In the genomic region with DNA sequence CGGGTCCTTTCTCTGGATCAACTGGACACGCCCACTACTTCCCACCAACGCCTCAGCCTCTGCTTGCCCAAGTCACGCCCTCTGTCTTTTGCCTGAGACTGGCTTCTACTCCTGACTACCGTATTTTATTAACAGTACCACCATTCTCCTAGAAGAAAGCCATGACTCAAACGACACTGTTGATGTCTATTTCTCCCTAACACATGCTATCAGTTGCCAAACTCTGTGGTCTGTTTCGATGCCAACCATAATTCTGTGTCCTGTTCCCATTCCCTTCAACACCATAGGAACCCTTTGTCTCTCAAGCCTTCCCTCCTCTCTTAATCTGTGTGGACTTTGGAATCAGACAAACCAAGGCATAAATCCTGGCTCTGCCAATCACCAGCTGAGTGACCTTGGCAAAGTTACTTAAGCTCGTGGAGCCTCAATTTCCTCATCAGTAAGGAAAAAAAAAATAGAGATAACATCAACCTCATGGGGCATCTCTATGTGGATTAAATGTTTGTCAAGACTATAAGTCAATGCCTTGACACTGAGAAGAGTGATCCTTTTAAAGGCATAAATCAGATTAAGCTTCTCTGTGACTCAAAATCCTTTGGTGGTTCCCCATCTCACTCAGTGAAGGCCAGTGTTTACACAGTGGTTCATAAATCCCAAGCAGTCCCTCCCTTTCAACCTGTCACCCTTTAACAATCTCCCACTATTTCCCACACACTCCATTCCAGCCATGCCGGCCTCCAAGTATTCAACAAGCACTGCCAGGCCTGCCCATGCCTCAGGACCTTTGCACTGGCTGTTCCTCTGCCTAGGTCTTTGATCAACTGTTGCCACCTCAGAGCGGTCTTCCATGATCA, we compare ENCODE assay signal across 1 cellular context.
TF ChIP-seq lines count a peak whose summit lies in the region.

No MANE protein-coding gene starts in this region.

TF ChIP-seq in K562, 482 proteins besides CTCF, POLR2A, EP300 and RAD21 (continued from another document and continues in another):
- no peak for TF ChIP-seq HNRNPK (IDR thresholded peaks at IDR 0.05; ENCODE audit: low read depth, low read length, poor library complexity, severe bottlenecking)
- no peak for TF ChIP-seq NFATC3 (IDR thresholded peaks at IDR 0.05)
- no peak for TF ChIP-seq PTRF (tag; IDR thresholded peaks at IDR 0.05)
- no peak for TF ChIP-seq C11orf30 (IDR thresholded peaks at IDR 0.05; ENCODE audit: low read depth)
- TF ChIP-seq SMARCE1 (IDR thresholded peaks at IDR 0.05) = peak; percentile 30; the same call in 1 of the 2 replicates
- no peak for TF ChIP-seq MCM5 (IDR thresholded peaks at IDR 0.05; ENCODE audit: low read depth)
- no peak for TF ChIP-seq ZC3H8 (IDR thresholded peaks at IDR 0.05)
- peak; percentile 84 for TF ChIP-seq BCOR (IDR thresholded peaks at IDR 0.05)
- no peak for TF ChIP-seq CSDE1 (IDR thresholded peaks at IDR 0.05)
- TF ChIP-seq ZNF76 (CRISPR knock-in tag; IDR thresholded peaks at IDR 0.05; ENCODE audit: borderline replicate concordance) = no peak
- no peak for TF ChIP-seq KLF10 (CRISPR knock-in tag; IDR thresholded peaks at IDR 0.05)
- no peak for TF ChIP-seq ZNF12 (CRISPR knock-in tag; IDR thresholded peaks at IDR 0.05)
- TF ChIP-seq RFX1 (IDR thresholded peaks at IDR 0.05) = no peak
- TF ChIP-seq, protein P1, sequence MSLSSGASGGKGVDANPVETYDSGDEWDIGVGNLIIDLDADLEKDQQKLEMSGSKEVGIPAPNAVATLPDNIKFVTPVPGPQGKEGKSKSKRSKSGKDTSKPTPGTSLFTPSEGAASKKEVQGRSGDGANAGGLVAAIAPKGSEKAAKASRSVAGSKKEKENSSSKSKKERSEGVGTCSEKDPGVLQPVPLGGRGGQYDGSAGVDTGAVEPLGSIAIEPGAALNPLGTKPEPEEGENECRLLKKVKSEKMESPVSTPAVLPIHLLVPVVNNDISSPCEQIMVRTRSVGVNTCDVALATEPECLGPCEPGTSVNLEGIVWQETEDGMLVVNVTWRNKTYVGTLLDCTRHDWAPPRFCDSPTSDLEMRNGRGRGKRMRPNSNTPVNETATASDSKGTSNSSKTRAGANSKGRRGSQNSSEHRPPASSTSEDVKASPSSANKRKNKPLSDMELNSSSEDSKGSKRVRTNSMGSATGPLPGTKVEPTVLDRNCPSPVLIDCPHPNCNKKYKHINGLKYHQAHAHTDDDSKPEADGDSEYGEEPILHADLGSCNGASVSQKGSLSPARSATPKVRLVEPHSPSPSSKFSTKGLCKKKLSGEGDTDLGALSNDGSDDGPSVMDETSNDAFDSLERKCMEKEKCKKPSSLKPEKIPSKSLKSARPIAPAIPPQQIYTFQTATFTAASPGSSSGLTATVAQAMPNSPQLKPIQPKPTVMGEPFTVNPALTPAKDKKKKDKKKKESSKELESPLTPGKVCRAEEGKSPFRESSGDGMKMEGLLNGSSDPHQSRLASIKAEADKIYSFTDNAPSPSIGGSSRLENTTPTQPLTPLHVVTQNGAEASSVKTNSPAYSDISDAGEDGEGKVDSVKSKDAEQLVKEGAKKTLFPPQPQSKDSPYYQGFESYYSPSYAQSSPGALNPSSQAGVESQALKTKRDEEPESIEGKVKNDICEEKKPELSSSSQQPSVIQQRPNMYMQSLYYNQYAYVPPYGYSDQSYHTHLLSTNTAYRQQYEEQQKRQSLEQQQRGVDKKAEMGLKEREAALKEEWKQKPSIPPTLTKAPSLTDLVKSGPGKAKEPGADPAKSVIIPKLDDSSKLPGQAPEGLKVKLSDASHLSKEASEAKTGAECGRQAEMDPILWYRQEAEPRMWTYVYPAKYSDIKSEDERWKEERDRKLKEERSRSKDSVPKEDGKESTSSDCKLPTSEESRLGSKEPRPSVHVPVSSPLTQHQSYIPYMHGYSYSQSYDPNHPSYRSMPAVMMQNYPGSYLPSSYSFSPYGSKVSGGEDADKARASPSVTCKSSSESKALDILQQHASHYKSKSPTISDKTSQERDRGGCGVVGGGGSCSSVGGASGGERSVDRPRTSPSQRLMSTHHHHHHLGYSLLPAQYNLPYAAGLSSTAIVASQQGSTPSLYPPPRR (CRISPR knock-in tag; IDR thresholded peaks at IDR 0.05; ENCODE audit: borderline replicate concordance) = no peak
- no peak for TF ChIP-seq WHSC1 (IDR thresholded peaks at IDR 0.05; ENCODE audit: low read length)
- no peak for TF ChIP-seq MCM7 (IDR thresholded peaks at IDR 0.05)
- no peak for TF ChIP-seq MYBL2 (IDR thresholded peaks at IDR 0.05; ENCODE audit: low read depth)
- TF ChIP-seq MYBL2 (CRISPR knock-in tag; IDR thresholded peaks at IDR 0.05; ENCODE audit: borderline replicate concordance) = no peak
- TF ChIP-seq RBM22 (IDR thresholded peaks at IDR 0.05; ENCODE audit: low read depth, low read length, poor library complexity, severe bottlenecking) = no peak
- TF ChIP-seq HIVEP1 (CRISPR knock-in tag; IDR thresholded peaks at IDR 0.05) = no peak
- TF ChIP-seq, protein P2, sequence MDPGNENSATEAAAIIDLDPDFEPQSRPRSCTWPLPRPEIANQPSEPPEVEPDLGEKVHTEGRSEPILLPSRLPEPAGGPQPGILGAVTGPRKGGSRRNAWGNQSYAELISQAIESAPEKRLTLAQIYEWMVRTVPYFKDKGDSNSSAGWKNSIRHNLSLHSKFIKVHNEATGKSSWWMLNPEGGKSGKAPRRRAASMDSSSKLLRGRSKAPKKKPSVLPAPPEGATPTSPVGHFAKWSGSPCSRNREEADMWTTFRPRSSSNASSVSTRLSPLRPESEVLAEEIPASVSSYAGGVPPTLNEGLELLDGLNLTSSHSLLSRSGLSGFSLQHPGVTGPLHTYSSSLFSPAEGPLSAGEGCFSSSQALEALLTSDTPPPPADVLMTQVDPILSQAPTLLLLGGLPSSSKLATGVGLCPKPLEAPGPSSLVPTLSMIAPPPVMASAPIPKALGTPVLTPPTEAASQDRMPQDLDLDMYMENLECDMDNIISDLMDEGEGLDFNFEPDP (CRISPR knock-in tag; IDR thresholded peaks at IDR 0.05) = no peak
- TF ChIP-seq, protein P3, sequence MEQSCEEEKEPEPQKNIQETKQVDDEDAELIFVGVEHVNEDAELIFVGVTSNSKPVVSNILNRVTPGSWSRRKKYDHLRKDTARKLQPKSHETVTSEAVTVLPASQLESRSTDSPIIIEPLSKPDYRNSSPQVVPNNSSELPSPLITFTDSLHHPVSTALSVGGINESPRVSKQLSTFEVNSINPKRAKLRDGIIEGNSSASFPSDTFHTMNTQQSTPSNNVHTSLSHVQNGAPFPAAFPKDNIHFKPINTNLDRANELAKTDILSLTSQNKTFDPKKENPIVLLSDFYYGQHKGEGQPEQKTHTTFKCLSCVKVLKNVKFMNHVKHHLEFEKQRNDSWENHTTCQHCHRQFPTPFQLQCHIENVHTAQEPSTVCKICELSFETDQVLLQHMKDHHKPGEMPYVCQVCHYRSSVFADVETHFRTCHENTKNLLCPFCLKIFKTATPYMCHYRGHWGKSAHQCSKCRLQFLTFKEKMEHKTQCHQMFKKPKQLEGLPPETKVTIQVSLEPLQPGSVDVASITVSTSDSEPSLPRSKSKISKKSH (CRISPR knock-in tag; IDR thresholded peaks at IDR 0.05) = no peak
- TF ChIP-seq NR2C1 (IDR thresholded peaks at IDR 0.05) = no peak
- 0 out of 2 replicates have a peak, but pooled peaks have one; percentile 6 for TF ChIP-seq NR2C1 (tag; IDR thresholded peaks at IDR 0.05)
- no peak for TF ChIP-seq ZNF143 (CRISPR knock-in tag; IDR thresholded peaks at IDR 0.05)
- no peak for TF ChIP-seq ZKSCAN8 (CRISPR knock-in tag; IDR thresholded peaks at IDR 0.05)
- TF ChIP-seq CC2D1A (IDR thresholded peaks at IDR 0.05) = no peak
- peak; percentile 81 for TF ChIP-seq ZNF644 (tag; IDR thresholded peaks at IDR 0.05; ENCODE audit: low read depth)
- no peak; the same call in 1 of the 2 replicates for TF ChIP-seq EGR1 (conservative IDR thresholded peaks at IDR 0.05)
- TF ChIP-seq ATF1 (CRISPR knock-in tag; IDR thresholded peaks at IDR 0.05) = no peak
- no peak for TF ChIP-seq ATF1 (tag; IDR thresholded peaks at IDR 0.05)
- TF ChIP-seq, protein P4, sequence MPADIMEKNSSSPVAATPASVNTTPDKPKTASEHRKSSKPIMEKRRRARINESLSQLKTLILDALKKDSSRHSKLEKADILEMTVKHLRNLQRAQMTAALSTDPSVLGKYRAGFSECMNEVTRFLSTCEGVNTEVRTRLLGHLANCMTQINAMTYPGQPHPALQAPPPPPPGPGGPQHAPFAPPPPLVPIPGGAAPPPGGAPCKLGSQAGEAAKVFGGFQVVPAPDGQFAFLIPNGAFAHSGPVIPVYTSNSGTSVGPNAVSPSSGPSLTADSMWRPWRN (IDR thresholded peaks at IDR 0.05; ENCODE audit: low read depth) = no peak
- TF ChIP-seq, protein P5, sequence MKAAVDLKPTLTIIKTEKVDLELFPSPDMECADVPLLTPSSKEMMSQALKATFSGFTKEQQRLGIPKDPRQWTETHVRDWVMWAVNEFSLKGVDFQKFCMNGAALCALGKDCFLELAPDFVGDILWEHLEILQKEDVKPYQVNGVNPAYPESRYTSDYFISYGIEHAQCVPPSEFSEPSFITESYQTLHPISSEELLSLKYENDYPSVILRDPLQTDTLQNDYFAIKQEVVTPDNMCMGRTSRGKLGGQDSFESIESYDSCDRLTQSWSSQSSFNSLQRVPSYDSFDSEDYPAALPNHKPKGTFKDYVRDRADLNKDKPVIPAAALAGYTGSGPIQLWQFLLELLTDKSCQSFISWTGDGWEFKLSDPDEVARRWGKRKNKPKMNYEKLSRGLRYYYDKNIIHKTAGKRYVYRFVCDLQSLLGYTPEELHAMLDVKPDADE (conservative IDR thresholded peaks at IDR 0.05; ENCODE audit: control insufficient read depth, low read depth, low read length) = no peak
- TF ChIP-seq ZNF354B (CRISPR knock-in tag; IDR thresholded peaks at IDR 0.05) = no peak
- no peak for TF ChIP-seq ZNF778 (CRISPR knock-in tag; IDR thresholded peaks at IDR 0.05)
- no peak for TF ChIP-seq NR4A1 (CRISPR knock-in tag; IDR thresholded peaks at IDR 0.05)
- TF ChIP-seq NR4A1 (tag; IDR thresholded peaks at IDR 0.05) = no peak
- TF ChIP-seq ZNF717 (CRISPR knock-in tag; IDR thresholded peaks at IDR 0.05) = no peak
- TF ChIP-seq SMARCA4 (IDR thresholded peaks at IDR 0.05) = peak; percentile 30
- TF ChIP-seq, protein P6, sequence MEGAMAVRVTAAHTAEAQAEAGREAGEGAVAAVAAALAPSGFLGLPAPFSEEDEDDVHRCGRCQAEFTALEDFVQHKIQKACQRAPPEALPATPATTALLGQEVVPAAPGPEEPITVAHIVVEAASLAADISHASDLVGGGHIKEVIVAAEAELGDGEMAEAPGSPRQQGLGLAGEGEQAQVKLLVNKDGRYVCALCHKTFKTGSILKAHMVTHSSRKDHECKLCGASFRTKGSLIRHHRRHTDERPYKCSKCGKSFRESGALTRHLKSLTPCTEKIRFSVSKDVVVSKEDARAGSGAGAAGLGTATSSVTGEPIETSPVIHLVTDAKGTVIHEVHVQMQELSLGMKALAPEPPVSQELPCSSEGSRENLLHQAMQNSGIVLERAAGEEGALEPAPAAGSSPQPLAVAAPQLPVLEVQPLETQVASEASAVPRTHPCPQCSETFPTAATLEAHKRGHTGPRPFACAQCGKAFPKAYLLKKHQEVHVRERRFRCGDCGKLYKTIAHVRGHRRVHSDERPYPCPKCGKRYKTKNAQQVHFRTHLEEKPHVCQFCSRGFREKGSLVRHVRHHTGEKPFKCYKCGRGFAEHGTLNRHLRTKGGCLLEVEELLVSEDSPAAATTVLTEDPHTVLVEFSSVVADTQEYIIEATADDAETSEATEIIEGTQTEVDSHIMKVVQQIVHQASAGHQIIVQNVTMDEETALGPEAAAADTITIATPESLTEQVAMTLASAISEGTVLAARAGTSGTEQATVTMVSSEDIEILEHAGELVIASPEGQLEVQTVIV (CRISPR knock-in tag; IDR thresholded peaks at IDR 0.05; ENCODE audit: borderline replicate concordance) = no peak
- peak; percentile 25; the same call in 1 of the 2 replicates for TF ChIP-seq NBN (IDR thresholded peaks at IDR 0.05; ENCODE audit: low read depth)
- TF ChIP-seq ZNF699 (CRISPR knock-in tag; IDR thresholded peaks at IDR 0.05; ENCODE audit: insufficient replicate concordance) = no peak
- no peak for TF ChIP-seq SAP30 (IDR thresholded peaks at IDR 0.05; ENCODE audit: borderline replicate concordance, insufficient read depth, low read depth, low read length, poor library complexity, severe bottlenecking)
- TF ChIP-seq CTBP1 (IDR thresholded peaks at IDR 0.05; ENCODE audit: borderline replicate concordance) = 0 out of 2 replicates have a peak, but pooled peaks have one; percentile 21
- TF ChIP-seq, protein P7, sequence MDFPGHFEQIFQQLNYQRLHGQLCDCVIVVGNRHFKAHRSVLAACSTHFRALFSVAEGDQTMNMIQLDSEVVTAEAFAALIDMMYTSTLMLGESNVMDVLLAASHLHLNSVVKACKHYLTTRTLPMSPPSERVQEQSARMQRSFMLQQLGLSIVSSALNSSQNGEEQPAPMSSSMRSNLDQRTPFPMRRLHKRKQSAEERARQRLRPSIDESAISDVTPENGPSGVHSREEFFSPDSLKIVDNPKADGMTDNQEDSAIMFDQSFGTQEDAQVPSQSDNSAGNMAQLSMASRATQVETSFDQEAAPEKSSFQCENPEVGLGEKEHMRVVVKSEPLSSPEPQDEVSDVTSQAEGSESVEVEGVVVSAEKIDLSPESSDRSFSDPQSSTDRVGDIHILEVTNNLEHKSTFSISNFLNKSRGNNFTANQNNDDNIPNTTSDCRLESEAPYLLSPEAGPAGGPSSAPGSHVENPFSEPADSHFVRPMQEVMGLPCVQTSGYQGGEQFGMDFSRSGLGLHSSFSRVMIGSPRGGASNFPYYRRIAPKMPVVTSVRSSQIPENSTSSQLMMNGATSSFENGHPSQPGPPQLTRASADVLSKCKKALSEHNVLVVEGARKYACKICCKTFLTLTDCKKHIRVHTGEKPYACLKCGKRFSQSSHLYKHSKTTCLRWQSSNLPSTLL (IDR thresholded peaks at IDR 0.05) = no peak
- 0 out of 2 replicates have a peak, but pooled peaks have one; percentile 37 for TF ChIP-seq SOX6 (IDR thresholded peaks at IDR 0.05)
- TF ChIP-seq MTF1 (CRISPR knock-in tag; IDR thresholded peaks at IDR 0.05; ENCODE audit: borderline replicate concordance) = no peak
- TF ChIP-seq, protein P8, sequence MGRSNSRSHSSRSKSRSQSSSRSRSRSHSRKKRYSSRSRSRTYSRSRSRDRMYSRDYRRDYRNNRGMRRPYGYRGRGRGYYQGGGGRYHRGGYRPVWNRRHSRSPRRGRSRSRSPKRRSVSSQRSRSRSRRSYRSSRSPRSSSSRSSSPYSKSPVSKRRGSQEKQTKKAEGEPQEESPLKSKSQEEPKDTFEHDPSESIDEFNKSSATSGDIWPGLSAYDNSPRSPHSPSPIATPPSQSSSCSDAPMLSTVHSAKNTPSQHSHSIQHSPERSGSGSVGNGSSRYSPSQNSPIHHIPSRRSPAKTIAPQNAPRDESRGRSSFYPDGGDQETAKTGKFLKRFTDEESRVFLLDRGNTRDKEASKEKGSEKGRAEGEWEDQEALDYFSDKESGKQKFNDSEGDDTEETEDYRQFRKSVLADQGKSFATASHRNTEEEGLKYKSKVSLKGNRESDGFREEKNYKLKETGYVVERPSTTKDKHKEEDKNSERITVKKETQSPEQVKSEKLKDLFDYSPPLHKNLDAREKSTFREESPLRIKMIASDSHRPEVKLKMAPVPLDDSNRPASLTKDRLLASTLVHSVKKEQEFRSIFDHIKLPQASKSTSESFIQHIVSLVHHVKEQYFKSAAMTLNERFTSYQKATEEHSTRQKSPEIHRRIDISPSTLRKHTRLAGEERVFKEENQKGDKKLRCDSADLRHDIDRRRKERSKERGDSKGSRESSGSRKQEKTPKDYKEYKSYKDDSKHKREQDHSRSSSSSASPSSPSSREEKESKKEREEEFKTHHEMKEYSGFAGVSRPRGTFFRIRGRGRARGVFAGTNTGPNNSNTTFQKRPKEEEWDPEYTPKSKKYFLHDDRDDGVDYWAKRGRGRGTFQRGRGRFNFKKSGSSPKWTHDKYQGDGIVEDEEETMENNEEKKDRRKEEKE (IDR thresholded peaks at IDR 0.05; ENCODE audit: borderline replicate concordance in 1 of 2, control insufficient read depth in 1 of 2, low read depth in 2 of 2, low read length in 1 of 2) = no peak
- TF ChIP-seq BACH1 (tag; IDR thresholded peaks at IDR 0.05) = no peak; the same call in none of the 2 replicates
